10 cellular contexts compared by ENCODE assay signal in the genomic region with DNA sequence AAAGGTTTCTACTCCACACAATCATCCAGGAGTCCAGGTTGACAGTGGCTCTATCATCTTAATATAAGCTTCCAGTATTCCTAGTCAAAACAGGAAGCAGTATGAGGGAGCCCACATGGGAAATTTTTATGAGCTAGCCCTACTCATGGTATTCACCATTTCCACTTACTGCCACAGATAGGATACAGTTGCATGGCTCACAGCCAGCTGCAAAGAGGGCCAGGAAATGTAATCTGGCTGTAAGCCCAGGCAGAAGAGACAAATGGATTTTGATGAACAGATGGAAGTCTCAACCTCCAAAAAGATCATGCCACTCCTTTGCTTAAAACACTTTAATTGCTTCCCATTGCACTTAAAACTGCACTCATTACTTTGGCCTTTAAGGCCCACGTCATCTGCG.
DNase-seq lines count a peak whose midpoint lies in the region; ATAC-seq and TF ChIP-seq lines count a peak whose summit lies in the region.
"Had no signal": no experiment of that assay in that cellular context is flagged by ENCODE, and none has a peak within 500 bp of the region (broad histone marks: within the 10 kb centered on the region; RNA-seq: fewer than 3 reads in every experiment).

No MANE protein-coding gene starts in this region.

- DNase-seq in GM23248 (peak; percentile 66), NCI-H510A treated with DMSO at 0.1 percent for 48 hours (lab: John Stamatoyannopoulos, UW) (peak; percentile 22), dermis blood vessel endothelial cell (peak; percentile 64), osteocyte (ENCODE audit: extremely low spot score, unreplicated experiment) (no peak), SIG-M5 treated with dmso at 0.1 percent for 504 hours (lab: John Stamatoyannopoulos, UW; ENCODE audit: unreplicated experiment) (no peak)
- DNase-seq: activated naive CD8-positive, alpha-beta T cell treated with anti-CD3 and anti-CD28 coated beads, Interleukin-2, amount 10 ng/mL, durations not matched to agents 7 days and 5 days; islet precursor cell had no signal

- H3K36me3 ChIP-seq in GM23248 (ENCODE audit: low read depth), result no peaks in the 10 kb centered on the region

- H3K4me1 Mint-ChIP-seq in osteocyte (ENCODE audit: unreplicated experiment), result peaks cover 14% of the 10 kb centered on the region
- H3K4me1 Mint-ChIP-seq: activated naive CD8-positive, alpha-beta T cell treated with anti-CD3 and anti-CD28 coated beads, Interleukin-2, amount 10 ng/mL, durations not matched to agents 7 days and 5 days had no signal

- H3K27ac ChIP-seq in GM23248, result no peak overlapping the region

- H3K4me1 ChIP-seq in GM23248 (ENCODE audit: insufficient read depth), result peaks cover 7% of the 10 kb centered on the region; the same call in 1 of the 2 replicates

- no peaks in the 10 kb centered on the region for H3K9me3 ChIP-seq in GM23248 (ENCODE audit: low read depth)

- no peak overlapping the region for H2AFZ ChIP-seq in GM23248

- no peaks in the 10 kb centered on the region for H3K36me3 Mint-ChIP-seq in osteocyte (ENCODE audit: unreplicated experiment)
- H3K36me3 Mint-ChIP-seq: activated naive CD8-positive, alpha-beta T cell treated with anti-CD3 and anti-CD28 coated beads, Interleukin-2, amount 10 ng/mL, durations not matched to agents 7 days and 5 days had no signal

- no peaks in the 10 kb centered on the region for H4K20me1 ChIP-seq in GM23248 (ENCODE audit: insufficient read depth)

- H3K4me3 Mint-ChIP-seq in osteocyte (ENCODE audit: unreplicated experiment), result no peak overlapping the region
- H3K4me3 Mint-ChIP-seq: activated naive CD8-positive, alpha-beta T cell treated with anti-CD3 and anti-CD28 coated beads, Interleukin-2, amount 10 ng/mL, durations not matched to agents 7 days and 5 days had no signal

- no peaks in the 10 kb centered on the region for H3K9me2 ChIP-seq in GM23248 (ENCODE audit: insufficient read depth)

- no peak overlapping the region for H3K4me3 ChIP-seq in GM23248

- in situ Hi-C loops in GM23248 (cut with MboI), result no loop called here

- ATAC-seq in GM18870 (IDR thresholded peaks at IDR 0.05; ENCODE audit: unreplicated experiment) (no peak), HG03108 (IDR thresholded peaks at IDR 0.05; ENCODE audit: unreplicated experiment) (no peak), HG03521 (IDR thresholded peaks at IDR 0.05; ENCODE audit: unreplicated experiment) (no peak)

- peak overlapping the region; percentile 43 for H3K27ac Mint-ChIP-seq in osteocyte (ENCODE audit: unreplicated experiment)
- H3K27ac Mint-ChIP-seq: activated naive CD8-positive, alpha-beta T cell treated with anti-CD3 and anti-CD28 coated beads, Interleukin-2, amount 10 ng/mL, durations not matched to agents 7 days and 5 days had no signal

- no peaks in the 10 kb centered on the region for H3K9me3 Mint-ChIP-seq in osteocyte (ENCODE audit: unreplicated experiment)
- H3K9me3 Mint-ChIP-seq: activated naive CD8-positive, alpha-beta T cell treated with anti-CD3 and anti-CD28 coated beads, Interleukin-2, amount 10 ng/mL, durations not matched to agents 7 days and 5 days had no signal

- no peaks in the 10 kb centered on the region for H3K27me3 Mint-ChIP-seq in osteocyte (ENCODE audit: unreplicated experiment)
- H3K27me3 Mint-ChIP-seq: activated naive CD8-positive, alpha-beta T cell treated with anti-CD3 and anti-CD28 coated beads, Interleukin-2, amount 10 ng/mL, durations not matched to agents 7 days and 5 days had no signal

- no peaks in the 10 kb centered on the region for H3F3A ChIP-seq in GM23248 (ENCODE audit: insufficient read depth)

- H3K27me3 ChIP-seq in GM23248 (replicated peaks; ENCODE audit: insufficient read depth), result no peaks in the 10 kb centered on the region

- H3K79me2 ChIP-seq in GM23248 (ENCODE audit: insufficient read depth), result no peaks in the 10 kb centered on the region

- no peak overlapping the region for H3K9ac ChIP-seq in GM23248

- no peak overlapping the region for H3K4me2 ChIP-seq in GM23248 (ENCODE audit: unreplicated experiment)

- 2% methylated on average over 2 of the region's 2 CpGs for WGBS in GM23248 (ENCODE audit: low coverage in 1 of 2, low lambda C conversion rate in 2 of 2, missing lambda C conversion rate in 2 of 2), 2 experiments

- TF ChIP-seq CTCF in osteocyte (IDR thresholded peaks at IDR 0.05), result no peak

Comparison
In these comparisons a context has a peak if more than half of its experiments do, and no peak if none do; other contexts are left out.
1. DNase-seq: peak in GM23248 (single experiment), NCI-H510A treated with DMSO at 0.1 percent for 48 hours (single experiment) and dermis blood vessel endothelial cell (single experiment); none in osteocyte (single experiment) and SIG-M5 treated with dmso at 0.1 percent for 504 hours (single experiment).